8 cellular contexts compared by ENCODE assay signal in genomic region chr3:32823641-32824184, GRCh38. TPM values are rescaled to one million over a fixed set of nuclear protein-coding genes. Genes with fewer than 3 reads are reported as not detected.
"Had no signal": no experiment of that assay in that cellular context is flagged by ENCODE, and none has a peak within 500 bp of the region (broad histone marks: within the 10 kb centered on the region; RNA-seq: fewer than 3 reads in every experiment).

No MANE protein-coding gene starts in this region.

RNA-seq across cellular contexts. Expression of gene TRIM71, which starts 5.9 kb away (rescaled TPM):
- total RNA-seq: esophagus squamous epithelium; myocyte; naive thymus-derived CD8-positive, alpha-beta T cell; posterior vena cava; right lobe of liver; thoracic aorta; ureter; vagina had no signal
- polyA plus RNA-seq: naive thymus-derived CD8-positive, alpha-beta T cell had no signal
